17 cellular contexts compared by ENCODE assay signal in the genomic region with DNA sequence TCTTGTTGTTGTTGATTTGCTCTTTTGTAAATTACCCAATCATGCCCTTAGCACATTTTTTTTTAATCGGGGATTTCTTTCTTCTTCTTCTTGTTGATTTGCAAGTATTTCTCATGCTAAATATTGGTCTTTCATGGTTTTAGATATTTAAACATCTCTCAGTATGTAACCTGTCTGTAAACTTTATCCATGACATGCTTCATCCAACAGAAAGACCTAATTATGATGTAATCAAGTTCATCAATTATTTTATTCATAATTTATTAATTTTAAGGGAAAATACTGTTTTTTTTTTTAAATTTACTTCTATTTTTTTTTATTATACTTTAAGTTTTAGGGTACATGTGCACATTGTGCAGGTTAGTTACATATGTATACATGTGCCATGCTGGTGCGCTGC.
A peak's percentile ranks its signal among the peaks of the same experiment; 100 is the strongest.
DNase-seq lines count a peak whose midpoint lies in the region; ATAC-seq, FAIRE-seq and TF ChIP-seq lines count a peak whose summit lies in the region.
"Had no signal": no experiment of that assay in that cellular context is flagged by ENCODE, and none has a peak within 500 bp of the region (broad histone marks: within the 10 kb centered on the region; RNA-seq: fewer than 3 reads in every experiment).

No MANE protein-coding gene starts in this region.

- no peaks in the 10 kb centered on the region for H3K9me2 ChIP-seq in GM23248 (ENCODE audit: insufficient read depth)

- no peak for ATAC-seq in GM21723 (IDR thresholded peaks at IDR 0.05; ENCODE audit: unreplicated experiment)
- ATAC-seq: GM12878 had no signal

- no peak for DNase-seq in GM23248
- DNase-seq in HFFc6: no peak
- DNase-seq in DMS53 (lab: John Stamatoyannopoulos, UW): no peak
- DNase-seq in HuH-7.5 (ENCODE audit: low spot score): no peak
- DNase-seq: CD4-positive, alpha-beta memory T cell; DMS153; DMS79 treated with DMSO at 0.1 percent for 48 hours; GF-D8 had no signal

- in situ Hi-C loops in GM23248 (cut with MboI): no loop called here

- H3K79me2 ChIP-seq in GM23248 (ENCODE audit: insufficient read depth): no peaks in the 10 kb centered on the region

- H3K27me3 ChIP-seq in GM23248 (replicated peaks; ENCODE audit: insufficient read depth): no peaks in the 10 kb centered on the region
- H3K27me3 ChIP-seq: BLaER1 had no signal

- peak overlapping the region; percentile 72 for H3K27ac Mint-ChIP-seq in HFFc6
- H3K27ac Mint-ChIP-seq: CD14-positive monocyte; CD4-positive, alpha-beta memory T cell had no signal

- peaks cover 25% of the 10 kb centered on the region for H3F3A ChIP-seq in GM23248 (ENCODE audit: insufficient read depth)

- H3K36me3 ChIP-seq in GM23248 (ENCODE audit: low read depth): no peaks in the 10 kb centered on the region
- H3K36me3 ChIP-seq: BLaER1 had no signal

- H3K4me1 Mint-ChIP-seq in HFFc6 (ENCODE audit: low read depth): peaks cover 50% of the 10 kb centered on the region
- H3K4me1 Mint-ChIP-seq: CD14-positive monocyte; CD4-positive, alpha-beta memory T cell had no signal

- peak overlapping the region; percentile 6 for H3K4me2 ChIP-seq in GM23248 (ENCODE audit: unreplicated experiment)
- H3K4me2 ChIP-seq: BLaER1, KMS-11 had no signal

- 58 to 81% methylated on average over 1 to 2 of the region's 2 CpGs for WGBS in GM23248 (ENCODE audit: low coverage in 1 of 2, low lambda C conversion rate in 2 of 2, missing lambda C conversion rate in 2 of 2), 2 experiments

- FAIRE-seq in TTC549 (lab: Jason Lieb, UNC): peak; percentile 40
- FAIRE-seq: A204.1, GM12878, H54, HTR-8/SVneo had no signal

- peaks cover 3% of the 10 kb centered on the region; the same call in 1 of the 2 replicates for H3K36me3 Mint-ChIP-seq in HFFc6 (ENCODE audit: low read depth)
- H3K36me3 Mint-ChIP-seq: CD14-positive monocyte; CD4-positive, alpha-beta memory T cell had no signal

- H3K4me3 ChIP-seq in GM23248: no peak overlapping the region
- H3K4me3 ChIP-seq: BLaER1, GM12878 had no signal

- no peak for TF ChIP-seq CTCF in HFFc6 (IDR thresholded peaks at IDR 0.05)

- H3K9me3 Mint-ChIP-seq in HFFc6: no peaks in the 10 kb centered on the region
- H3K9me3 Mint-ChIP-seq: CD4-positive, alpha-beta memory T cell had no signal

- H3K27me3 Mint-ChIP-seq in HFFc6 (ENCODE audit: insufficient read depth): no peaks in the 10 kb centered on the region
- H3K27me3 Mint-ChIP-seq: CD4-positive, alpha-beta memory T cell had no signal

- H4K20me1 ChIP-seq in GM23248 (ENCODE audit: insufficient read depth): no peaks in the 10 kb centered on the region
- H4K20me1 ChIP-seq: BLaER1 had no signal

- H3K9ac ChIP-seq in GM23248: no peak overlapping the region
- H3K9ac ChIP-seq: BLaER1, KMS-11 had no signal

- peaks cover 33% of the 10 kb centered on the region for H3K4me1 ChIP-seq in GM23248 (ENCODE audit: insufficient read depth)
- H3K4me1 ChIP-seq: BLaER1 had no signal

- H3K27ac ChIP-seq in GM23248: peak overlapping the region; percentile 43
- H3K27ac ChIP-seq: BLaER1, KMS-11 had no signal

- no peaks in the 10 kb centered on the region for H3K9me3 ChIP-seq in GM23248 (ENCODE audit: low read depth)
- H3K9me3 ChIP-seq: BLaER1 had no signal

- peak overlapping the region; percentile 27; the same call in 1 of the 2 replicates for H2AFZ ChIP-seq in GM23248

- no peak overlapping the region; the same call in 1 of the 2 replicates for H3K4me3 Mint-ChIP-seq in HFFc6
- H3K4me3 Mint-ChIP-seq: CD14-positive monocyte; CD4-positive, alpha-beta memory T cell had no signal
